ENCODE assay signal across 8 cellular contexts in genomic region chr14:23009939-23010718, GRCh38. TPM values are rescaled to one million over a fixed set of nuclear protein-coding genes. Genes with fewer than 3 reads are reported as not detected.
DNase-seq lines count a peak whose midpoint lies in the region; ATAC-seq and TF ChIP-seq lines count a peak whose summit lies in the region.

A gene with protein sequence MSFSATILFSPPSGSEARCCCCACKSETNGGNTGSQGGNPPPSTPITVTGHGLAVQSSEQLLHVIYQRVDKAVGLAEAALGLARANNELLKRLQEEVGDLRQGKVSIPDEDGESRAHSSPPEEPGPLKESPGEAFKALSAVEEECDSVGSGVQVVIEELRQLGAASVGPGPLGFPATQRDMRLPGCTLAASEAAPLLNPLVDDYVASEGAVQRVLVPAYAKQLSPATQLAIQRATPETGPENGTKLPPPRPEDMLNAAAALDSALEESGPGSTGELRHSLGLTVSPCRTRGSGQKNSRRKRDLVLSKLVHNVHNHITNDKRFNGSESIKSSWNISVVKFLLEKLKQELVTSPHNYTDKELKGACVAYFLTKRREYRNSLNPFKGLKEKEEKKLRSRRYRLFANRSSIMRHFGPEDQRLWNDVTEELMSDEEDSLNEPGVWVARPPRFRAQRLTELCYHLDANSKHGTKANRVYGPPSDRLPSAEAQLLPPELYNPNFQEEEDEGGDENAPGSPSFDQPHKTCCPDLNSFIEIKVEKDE (minus strand): TSS chr14:23010143. CDS start chr14:22999023, 11,120 bp downstream.

- peak within 1 kb of the TSS; percentile 75 to 90 (median 81) for H3K9ac ChIP-seq in BLaER1 treated with 17β-estradiol and CSF1 and Interleukin-3, amounts not matched to agents 10 nM and 100 nM

- no peaks in the 10 kb centered on the region for H3K9me2 ChIP-seq in hepatocyte (replicated peaks; ENCODE audit: insufficient read depth)

- H4K20me1 ChIP-seq in BLaER1 treated with 17β-estradiol and CSF1 and Interleukin-3, amounts not matched to agents 10 nM and 100 nM = no peaks in the 10 kb centered on the region
- no peaks in the 10 kb centered on the region for H4K20me1 ChIP-seq in hepatocyte (ENCODE audit: insufficient read depth, poor library complexity, severe bottlenecking)

- peak within 1 kb of the TSS; percentile 98 for H2AFZ ChIP-seq in hepatocyte

- peak within 1 kb of the TSS; percentile 75 to 95 (median 85) for H3K4me2 ChIP-seq in BLaER1 treated with 17β-estradiol and CSF1 and Interleukin-3, amounts not matched to agents 10 nM and 100 nM
- H3K4me2 ChIP-seq in hepatocyte = peak within 1 kb of the TSS; percentile 79

- H3K36me3 ChIP-seq in BLaER1 treated with 17β-estradiol and CSF1 and Interleukin-3, amounts not matched to agents 10 nM and 100 nM = no peaks in the 10 kb centered on the region
- H3K36me3 ChIP-seq in ascending aorta (no peaks in the 10 kb centered on the region), hepatocyte (replicated peaks; ENCODE audit: insufficient read depth, low read depth) (no peaks in the 10 kb centered on the region), vagina (no peaks in the 10 kb centered on the region)

- H3K79me2 ChIP-seq in hepatocyte = peaks cover 14% of the 10 kb centered on the region

- no peaks in the 10 kb centered on the region for H3K27me3 ChIP-seq in BLaER1 treated with 17β-estradiol and CSF1 and Interleukin-3, amounts not matched to agents 10 nM and 100 nM
- H3K27me3 ChIP-seq in ascending aorta (no peaks in the 10 kb centered on the region), hepatocyte (no peaks in the 10 kb centered on the region), vagina (no peaks in the 10 kb centered on the region)

- peak in 1 of 2 donors; percentile 53 for TF ChIP-seq POLR2A in vagina (IDR thresholded peaks at IDR 0.05)

- intact Hi-C loops in ascending aorta (cut with DNase I) = no loop called here
- intact Hi-C loops in vagina (cut with DNase I) = loop anchor here (5.0 kb wide), 1 partner anchor 1397 kb away; no protein-coding TSS in a partner anchor

- TF ChIP-seq CTCF in ascending aorta (IDR thresholded peaks at IDR 0.05) (no peak), hepatocyte (IDR thresholded peaks at IDR 0.05; ENCODE audit: poor library complexity) (no peak), retinal pigment epithelial cell (conservative IDR thresholded peaks at IDR 0.05; ENCODE audit: low read depth, low read length) (no peak), vagina (IDR thresholded peaks at IDR 0.05) (no peak)

- WGBS in hepatocyte (ENCODE audit: low lambda C conversion rate, missing lambda C conversion rate) = 4% methylated on average over 36 of the region's 40 CpGs

- H3K4me3 ChIP-seq in BLaER1 treated with 17β-estradiol and CSF1 and Interleukin-3, amounts not matched to agents 10 nM and 100 nM = peak within 1 kb of the TSS; percentile 48 to 72 (median 62)
- peak within 1 kb of the TSS; percentile 61 to 64 for H3K4me3 ChIP-seq in ascending aorta
- H3K4me3 ChIP-seq in hepatocyte = peak within 1 kb of the TSS; percentile 37
- peak within 1 kb of the TSS; percentile 64 for H3K4me3 ChIP-seq in retinal pigment epithelial cell (ENCODE audit: low read length)
- peak within 1 kb of the TSS; percentile 47 to 62 for H3K4me3 ChIP-seq in vagina

- H3K4me1 ChIP-seq in BLaER1 treated with 17β-estradiol and CSF1 and Interleukin-3, amounts not matched to agents 10 nM and 100 nM = peaks cover 38 to 47% (median 43%) of the 10 kb centered on the region in 10 experiments
- peaks cover 3 to 9% of the 10 kb centered on the region in 2 donors for H3K4me1 ChIP-seq in ascending aorta
- H3K4me1 ChIP-seq in hepatocyte (ENCODE audit: insufficient read depth) = peaks cover 21% of the 10 kb centered on the region
- peaks cover 18% of the 10 kb centered on the region for H3K4me1 ChIP-seq in vagina

- peak; percentile 60 for DNase-seq in NCI-H146 treated with DMSO at 0.1 percent for 48 hours (lab: John Stamatoyannopoulos, UW; ENCODE audit: unreplicated experiment)
- peak; percentile 58 for DNase-seq in T-helper 22 cell (ENCODE audit: low read depth)
- peak; percentile 29 to 85 for DNase-seq in ascending aorta (ENCODE audit: low spot score in 2 of 2)
- peak; percentile 88 for DNase-seq in hepatocyte (ENCODE audit: low spot score)
- DNase-seq in retinal pigment epithelial cell (ENCODE audit: low read depth) = no peak
- DNase-seq in vagina (ENCODE audit: extremely low spot score in 2 of 2) = no peak

- peak; percentile 46 for ATAC-seq in GM21737 (IDR thresholded peaks at IDR 0.05; ENCODE audit: unreplicated experiment)

- no peaks in the 10 kb centered on the region; a peak in 1 of 22 replicates for H3K9me3 ChIP-seq in BLaER1 treated with 17β-estradiol and CSF1 and Interleukin-3, amounts not matched to agents 10 nM and 100 nM (replicated peaks in 1 of 11)
- H3K9me3 ChIP-seq in ascending aorta (no peaks in the 10 kb centered on the region), hepatocyte (ENCODE audit: low read depth) (no peaks in the 10 kb centered on the region), vagina (no peaks in the 10 kb centered on the region)

- peak within 1 kb of the TSS; percentile 76 to 97 (median 95) for H3K27ac ChIP-seq in BLaER1 treated with 17β-estradiol and CSF1 and Interleukin-3, amounts not matched to agents 10 nM and 100 nM
- peak within 1 kb of the TSS; percentile 83 to 87 for H3K27ac ChIP-seq in ascending aorta
- H3K27ac ChIP-seq in hepatocyte = peak within 1 kb of the TSS; percentile 90
- peak within 1 kb of the TSS; percentile 83 for H3K27ac ChIP-seq in vagina

RNA-seq across cellular contexts. Expression of the gene that starts here (rescaled TPM):
- total RNA-seq in ascending aorta (7.1 TPM), hepatocyte (7.8 and 8.8 TPM in 2 replicates), vagina (16.0 TPM)
- polyA plus RNA-seq in hepatocyte = 5.7 and 6.5 TPM in 2 replicates

Comparison
In these comparisons a context has a peak if more than half of its experiments do, and no peak if none do; other contexts are left out.
1. DNase-seq: peak in NCI-H146 treated with DMSO at 0.1 percent for 48 hours (single experiment), T-helper 22 cell (single experiment), ascending aorta (2 of 2) and hepatocyte (single experiment); none in retinal pigment epithelial cell (single experiment) and vagina (0 of 2).
2. Peak in every context shown above with its lines, with median percentiles within 50 percentile points of each other: H3K27ac ChIP-seq and H3K4me3 ChIP-seq.